ENCODE assay signal across 18 cellular contexts in the genomic region with DNA sequence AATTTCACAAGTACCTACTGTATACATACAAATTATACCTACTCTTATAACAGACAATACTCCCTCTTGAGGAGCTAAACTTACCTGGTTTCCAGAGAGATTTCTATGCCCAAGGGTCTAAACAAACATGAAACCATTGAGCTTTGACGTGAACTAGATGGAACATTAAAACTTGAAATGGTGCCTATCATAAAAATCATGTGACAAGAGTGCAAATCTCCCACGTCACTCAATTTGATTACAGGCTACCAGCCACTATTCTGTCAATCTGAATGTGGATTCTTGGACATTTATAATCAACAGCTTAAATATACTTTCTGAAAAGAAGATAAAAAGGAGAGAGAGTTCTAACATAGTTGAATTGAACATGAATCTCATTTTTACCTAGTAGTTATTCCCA.
DNase-seq lines count a peak whose midpoint lies in the region; ATAC-seq and TF ChIP-seq lines count a peak whose summit lies in the region.
"Had no signal": no experiment of that assay in that cellular context is flagged by ENCODE, and none has a peak within 500 bp of the region (broad histone marks: within the 10 kb centered on the region; RNA-seq: fewer than 3 reads in every experiment).

No MANE protein-coding gene starts in this region.

- TF ChIP-seq CTCF in VCaP (conservative IDR thresholded peaks at IDR 0.05) (no peak), nephron progenitor cell (IDR thresholded peaks at IDR 0.05) (no peak), foreskin fibroblast (IDR thresholded peaks at IDR 0.05; ENCODE audit: low read depth, low read length) (no peak)

- H3K27me3 ChIP-seq in right cardiac atrium (ENCODE audit: control insufficient read depth, insufficient read depth) = no peaks in the 10 kb centered on the region
- H3K27me3 ChIP-seq: heart right ventricle had no signal

- H3K27me3 Mint-ChIP-seq in nephron progenitor cell (ENCODE audit: low read depth, poor library complexity) = peaks cover 4% of the 10 kb centered on the region

- H3K4me3 ChIP-seq in right cardiac atrium (ENCODE audit: low read length) = peak overlapping the region; percentile 24
- no peak overlapping the region for H3K4me3 ChIP-seq in foreskin fibroblast (ENCODE audit: low read depth in 1 of 2, low read length in 2 of 2)
- H3K4me3 ChIP-seq: GM23248 had no signal

- intact Hi-C loops in right cardiac atrium (cut with DNase I) = no loop called here
- intact Hi-C loops in Right ventricle myocardium inferior (cut with DNase I) = no loop called here

- 43% methylated on average over 2 of the region's 2 CpGs for WGBS in right cardiac atrium

- peak overlapping the region; percentile 8 for H3K4me3 Mint-ChIP-seq in nephron progenitor cell
- H3K4me3 Mint-ChIP-seq: CD14-positive monocyte, natural killer cell had no signal

- no peaks in the 10 kb centered on the region for H3K9me3 Mint-ChIP-seq in nephron progenitor cell

- H3K27ac ChIP-seq in right cardiac atrium (ENCODE audit: low read length) (no peak overlapping the region), VCaP (peak overlapping the region; percentile 88)
- H3K27ac ChIP-seq: GM23248, RWPE1 had no signal

- H3K9me3 ChIP-seq in right cardiac atrium (ENCODE audit: control insufficient read depth, low read length) = no peaks in the 10 kb centered on the region
- H3K9me3 ChIP-seq: heart right ventricle had no signal

- H3K4me1 Mint-ChIP-seq in nephron progenitor cell = peaks cover 31% of the 10 kb centered on the region
- H3K4me1 Mint-ChIP-seq: CD14-positive monocyte, natural killer cell had no signal

- ATAC-seq in right cardiac atrium = peak in 1 of 2 donors; percentile 57
- no peak for ATAC-seq in Right ventricle myocardium inferior
- no peak for ATAC-seq in HG03457 (IDR thresholded peaks at IDR 0.05; ENCODE audit: unreplicated experiment)
- ATAC-seq in GM19023 (IDR thresholded peaks at IDR 0.05; ENCODE audit: unreplicated experiment) = no peak
- ATAC-seq: natural killer cell had no signal

- DNase-seq in right cardiac atrium = no peak
- DNase-seq in Right ventricle myocardium inferior (ENCODE audit: missing footprints) = no peak
- DNase-seq in nephron progenitor cell = no peak
- DNase-seq in foreskin fibroblast = no peak
- no peak for DNase-seq in NCI-H226
- DNase-seq: activated CD4-positive, alpha-beta T cell treated with anti-CD3 and anti-CD28 coated beads for 48 hours; activated CD8-positive, alpha-beta memory T cell treated with anti-CD3 and anti-CD28 coated beads, Interleukin-2, amount 50 U/mL, for 48 hours; activated gamma-delta T cell; amniotic stem cell; central memory CD4-positive, alpha-beta T cell; GM23248; heart right ventricle; natural killer cell had no signal

- H3K36me3 Mint-ChIP-seq in nephron progenitor cell (ENCODE audit: low read depth) = no peaks in the 10 kb centered on the region
- H3K36me3 Mint-ChIP-seq: CD14-positive monocyte, natural killer cell had no signal

- no peak overlapping the region for H3K27ac Mint-ChIP-seq in nephron progenitor cell
- H3K27ac Mint-ChIP-seq: CD14-positive monocyte, natural killer cell had no signal

- H3K4me1 ChIP-seq in right cardiac atrium (ENCODE audit: control insufficient read depth, insufficient read depth, low read length) = no peaks in the 10 kb centered on the region
- H3K4me1 ChIP-seq: heart right ventricle had no signal
